ENCODE assay signal across 8 cellular contexts in genomic region chr22:23226497-23226850, GRCh38. TPM values are rescaled to one million over a fixed set of nuclear protein-coding genes. Genes with fewer than 3 reads are reported as not detected.
DNase-seq lines count a peak whose midpoint lies in the region; ATAC-seq, FAIRE-seq and TF ChIP-seq lines count a peak whose summit lies in the region.

No MANE protein-coding gene starts in this region.

- H3K79me2 ChIP-seq in Karpas-422 (ENCODE audit: low read length), result peaks cover 86% of the 10 kb centered on the region

- peaks cover 36% of the 10 kb centered on the region for H3K36me3 Mint-ChIP-seq in activated CD8-positive, alpha-beta T cell treated with anti-CD3 and anti-CD28 coated beads for 36 hours (ENCODE audit: low read depth)

- POLR2A ChIA-PET in activated CD8-positive, alpha-beta T cell treated with anti-CD3 and anti-CD28 coated beads for 36 hours (lab: Charles Lee), result interaction anchor here (1.1 to 2.1 kb wide), 3 partner anchors 9 to 17 kb away, joined by 3 to 7 read pairs (median 4); no protein-coding TSS in a partner anchor

- CTCF ChIA-PET in activated CD8-positive, alpha-beta T cell treated with anti-CD3 and anti-CD28 coated beads for 36 hours (lab: Charles Lee), result interaction anchor here (0.9 to 2.7 kb wide), 4 partner anchors 10 to 48 kb away, joined by 4 to 10 read pairs (median 6); no protein-coding TSS in a partner anchor

- DNase-seq in Karpas-422, result no peak
- DNase-seq in activated CD8-positive, alpha-beta T cell treated with anti-CD3 and anti-CD28 coated beads for 36 hours, result no peak
- DNase-seq in fibroblast of pulmonary artery (ENCODE audit: low read depth), result peak; percentile 43
- no peak for DNase-seq in gastrocnemius medialis
- no peak for DNase-seq in HTR-8/SVneo (ENCODE audit: insufficient read length, low spot score)
- DNase-seq in COLO829 (ENCODE audit: low spot score), result no peak
- DNase-seq in G401 (ENCODE audit: low spot score), result no peak

- H4K20me1 ChIP-seq in Karpas-422 (ENCODE audit: insufficient read depth, low read depth, low read length), result no peaks in the 10 kb centered on the region

- H3K27ac ChIP-seq in Karpas-422 (ENCODE audit: low read length) (peak overlapping the region; percentile 34), gastrocnemius medialis (peak overlapping the region; percentile 26 to 68 (median 50))

- no peak overlapping the region for H3K4me2 ChIP-seq in Karpas-422 (ENCODE audit: low read depth, low read length, poor library complexity, severe bottlenecking)

- no peak overlapping the region for H3K4me3 Mint-ChIP-seq in activated CD8-positive, alpha-beta T cell treated with anti-CD3 and anti-CD28 coated beads for 36 hours

- no peak overlapping the region for H3K4me3 ChIP-seq in Karpas-422 (ENCODE audit: low read length)
- no peak overlapping the region for H3K4me3 ChIP-seq in fibroblast of pulmonary artery (replicated peaks; ENCODE audit: low read depth, low read length)
- H3K4me3 ChIP-seq in gastrocnemius medialis, result no peak overlapping the region

- no peak overlapping the region for H2AFZ ChIP-seq in Karpas-422 (ENCODE audit: low read length)

- H3K9me3 Mint-ChIP-seq in activated CD8-positive, alpha-beta T cell treated with anti-CD3 and anti-CD28 coated beads for 36 hours, result peaks cover 22% of the 10 kb centered on the region

- FAIRE-seq in HTR-8/SVneo (lab: Jason Lieb, UNC), result no peak

- no peak for ATAC-seq in activated CD8-positive, alpha-beta T cell treated with anti-CD3 and anti-CD28 coated beads for 36 hours
- ATAC-seq in gastrocnemius medialis, result no peak
- ATAC-seq in HG02798 (IDR thresholded peaks at IDR 0.05; ENCODE audit: poor library complexity, unreplicated experiment), result no peak

- H3K27me3 ChIP-seq in Karpas-422 (ENCODE audit: low read length), result no peaks in the 10 kb centered on the region
- peaks cover 0 to 16% (median 5%) of the 10 kb centered on the region in 3 donors for H3K27me3 ChIP-seq in gastrocnemius medialis

- H3K36me3 ChIP-seq in Karpas-422 (ENCODE audit: insufficient read depth, low read length) (peaks cover 24% of the 10 kb centered on the region; the same call in 1 of the 2 replicates), gastrocnemius medialis (no peaks in the 10 kb centered on the region)

- H3K4me1 Mint-ChIP-seq in activated CD8-positive, alpha-beta T cell treated with anti-CD3 and anti-CD28 coated beads for 36 hours (ENCODE audit: low read depth), result peaks cover 64% of the 10 kb centered on the region

- peaks cover 8% of the 10 kb centered on the region for H3K9me3 ChIP-seq in Karpas-422 (ENCODE audit: low read length)
- H3K9me3 ChIP-seq in gastrocnemius medialis, result peaks cover 0 to 9% (median 6%) of the 10 kb centered on the region in 3 donors

- H3K9me2 ChIP-seq in Karpas-422 (replicated peaks; ENCODE audit: insufficient read depth, low read length), result no peaks in the 10 kb centered on the region

- H3K9ac ChIP-seq in Karpas-422 (ENCODE audit: low read length), result no peak overlapping the region

- intact Hi-C loops in activated CD8-positive, alpha-beta T cell treated with anti-CD3 and anti-CD28 coated beads for 36 hours (cut with micrococcal nuclease), result no loop called here
- intact Hi-C loops in gastrocnemius medialis (cut with DNase I; ENCODE audit: low total_unique reads), result no loop called here

- no peak for TF ChIP-seq CTCF in activated CD8-positive, alpha-beta T cell treated with anti-CD3 and anti-CD28 coated beads for 36 hours (IDR thresholded peaks at IDR 0.05)
- TF ChIP-seq CTCF in fibroblast of pulmonary artery (IDR thresholded peaks at IDR 0.05; ENCODE audit: low read length, missing control alignments) (no peak), gastrocnemius medialis (IDR thresholded peaks at IDR 0.05 in 4 of 5, conservative IDR thresholded peaks at IDR 0.05 in 1 of 5) (no peak)

- no peak for TF ChIP-seq POLR2A in gastrocnemius medialis (IDR thresholded peaks at IDR 0.05)

- peak overlapping the region; percentile 75 for H3K27ac Mint-ChIP-seq in activated CD8-positive, alpha-beta T cell treated with anti-CD3 and anti-CD28 coated beads for 36 hours

- no peaks in the 10 kb centered on the region for H3K27me3 Mint-ChIP-seq in activated CD8-positive, alpha-beta T cell treated with anti-CD3 and anti-CD28 coated beads for 36 hours

- H3K4me1 ChIP-seq in Karpas-422 (ENCODE audit: low read length) (peaks cover 56% of the 10 kb centered on the region), gastrocnemius medialis (peaks cover 0 to 20% of the 10 kb centered on the region in 2 donors)

- in situ Hi-C loops in gastrocnemius medialis (cut with MboI; ENCODE audit: low sequenced_read_pairs in 4 of 4), result no loop called here
- in situ Hi-C loops in G401 (cut with HindIII; ENCODE audit: low sequenced_read_pairs), result no loop called here

RNA-seq across cellular contexts. Expression of gene BCR, which starts 46.2 kb away (rescaled TPM):
- total RNA-seq in Karpas-422 (2014; rRNA removed; shearing (Covaris generic); ENCODE audit: low replicate concordance), result 29.7 and 40.5 TPM in 2 replicates
- total RNA-seq in activated CD8-positive, alpha-beta T cell treated with anti-CD3 and anti-CD28 coated beads for 36 hours, result 10 to 100 TPM; 30.4 to 32.0 TPM
- total RNA-seq in gastrocnemius medialis, result 10 to 100 TPM; 10.3 to 13.0 (median 12.4) TPM
- total RNA-seq in G401 (2014; rRNA removed; shearing (Covaris generic)), result 32.4 and 55.9 TPM in 2 replicates
